Comparison of ENCODE assay signal across 15 cellular contexts in genomic region chr22:45774016-45774670, GRCh38.
"Had no signal": no experiment of that assay in that cellular context is flagged by ENCODE, and none has a peak within 500 bp of the region (broad histone marks: within the 10 kb centered on the region; RNA-seq: fewer than 3 reads in every experiment).

No MANE protein-coding gene starts in this region.

- H3K36me3 ChIP-seq: adrenal gland had no signal

- ATAC-seq: activated CD8-positive, alpha-beta T cell treated with anti-CD3 and anti-CD28 coated beads for 36 hours; left ventricle myocardium superior had no signal

- H3K9me3 ChIP-seq: adrenal gland had no signal

- H3K27me3 ChIP-seq: adrenal gland, esophagus muscularis mucosa, tibial nerve had no signal

- H3K4me1 ChIP-seq: tibial nerve had no signal

- DNase-seq: activated CD8-positive, alpha-beta T cell treated with anti-CD3 and anti-CD28 coated beads for 36 hours; activated effector memory CD4-positive, alpha-beta T cell treated with anti-CD3 and anti-CD28 coated beads, Interleukin-2, amount 50 U/mL, for 16 hours; activated T-cell treated with anti-CD3 and anti-CD28 coated beads, Interleukin-2, amount 50 U/mL, for 48 hours; adrenal gland; effector CD4-positive, alpha-beta T cell; kidney glomerular epithelial cell; left ventricle myocardium superior; nucleus accumbens; stimulated activated CD4-positive, alpha-beta T cell treated with anti-CD3 and anti-CD28 coated beads, Interleukin-15, amount 100 ng/mL, for 24 hours; stimulated activated CD4-positive, alpha-beta T cell treated with anti-CD3 and anti-CD28 coated beads, Interleukin-4, amount 100 ng/mL, for 1 hour; stimulated activated naive CD4-positive, alpha-beta T cell had no signal

- H3K4me3 ChIP-seq: adrenal gland, coronary artery, esophagus muscularis mucosa, skin epidermis, tibial nerve had no signal

- H3K27ac ChIP-seq: adrenal gland, coronary artery, esophagus muscularis mucosa, skin epidermis, tibial nerve had no signal
